In genomic region chr5:167869125-167869524, GRCh38 we compare ENCODE assay signal across 28 cellular contexts.
"Had no signal": no experiment of that assay in that cellular context is flagged by ENCODE, and none has a peak within 500 bp of the region (broad histone marks: within the 10 kb centered on the region; RNA-seq: fewer than 3 reads in every experiment).

No MANE protein-coding gene starts in this region.

- H3K4me2 ChIP-seq: hepatocyte had no signal

- H3K79me2 ChIP-seq: hepatocyte had no signal

- DNase-seq: cortex of kidney; dermis blood vessel endothelial cell; dorsolateral prefrontal cortex; effector CD4-positive, alpha-beta T cell; effector CD8-positive, alpha-beta T cell; effector memory CD4-positive, alpha-beta T cell; effector memory CD8-positive, alpha-beta T cell; endodermal cell; erythroblast; esophagus squamous epithelium; foreskin fibroblast; foreskin keratinocyte; foreskin melanocyte; gastrocnemius medialis; glutamatergic neuron; head of caudate nucleus; heart left ventricle; heart right ventricle; hippocampal formation had no signal

- H3K36me3 ChIP-seq: esophagus muscularis mucosa, esophagus squamous epithelium, gastrocnemius medialis, gastroesophageal sphincter, heart left ventricle, heart right ventricle had no signal

- H3K27me3 ChIP-seq: dorsolateral prefrontal cortex, esophagus muscularis mucosa, esophagus squamous epithelium, foreskin keratinocyte, gastrocnemius medialis, gastroesophageal sphincter, heart left ventricle, heart right ventricle, hepatocyte had no signal

- H3K27ac ChIP-seq: coronary artery, dorsolateral prefrontal cortex, epithelial cell of prostate, esophagus muscularis mucosa, esophagus squamous epithelium, foreskin keratinocyte, gastrocnemius medialis, gastroesophageal sphincter, heart left ventricle, heart right ventricle, hepatocyte had no signal

- ATAC-seq: effector memory CD8-positive, alpha-beta T cell; esophagus mucosa; foreskin keratinocyte; gastrocnemius medialis; gastroesophageal sphincter; heart left ventricle; heart right ventricle had no signal

- H3K4me3 ChIP-seq: coronary artery, dorsolateral prefrontal cortex, esophagus muscularis mucosa, esophagus squamous epithelium, gastrocnemius medialis, gastroesophageal sphincter, heart left ventricle, heart right ventricle, hepatocyte had no signal

- FAIRE-seq: endometrium, endothelial cell of umbilical vein, frontal cortex had no signal

- H3K9me3 ChIP-seq: esophagus muscularis mucosa, esophagus squamous epithelium, gastrocnemius medialis, gastroesophageal sphincter, heart left ventricle, heart right ventricle had no signal

- H3K4me1 ChIP-seq: esophagus muscularis mucosa, esophagus squamous epithelium, foreskin keratinocyte, gastrocnemius medialis, gastroesophageal sphincter, heart left ventricle, heart right ventricle had no signal

- H2AFZ ChIP-seq: hepatocyte had no signal
